ENCODE assay signal across 21 cellular contexts in genomic region chr1:18676431-18676830, GRCh38. TPM values are rescaled to one million over a fixed set of nuclear protein-coding genes. Genes with fewer than 3 reads are reported as not detected.
DNase-seq lines count a peak whose midpoint lies in the region; ATAC-seq and TF ChIP-seq lines count a peak whose summit lies in the region.
"Had no signal": no experiment of that assay in that cellular context is flagged by ENCODE, and none has a peak within 500 bp of the region (broad histone marks: within the 10 kb centered on the region; RNA-seq: fewer than 3 reads in every experiment).

No MANE protein-coding gene starts in this region.

- H3K9me3 Mint-ChIP-seq in activated naive CD4-positive, alpha-beta T cell treated with anti-CD3 and anti-CD28 coated beads for 36 hours: no peaks in the 10 kb centered on the region

- peak overlapping the region; percentile 87 for H3K27ac ChIP-seq in SK-N-MC
- H3K27ac ChIP-seq in osteoblast (ENCODE audit: low read depth, low read length): no peak overlapping the region
- H3K27ac ChIP-seq: SJCRH30 had no signal

- no peaks in the 10 kb centered on the region for H4K20me1 ChIP-seq in osteoblast (ENCODE audit: insufficient read depth, low read length)

- peaks cover 13% of the 10 kb centered on the region for H3K4me1 Mint-ChIP-seq in activated naive CD4-positive, alpha-beta T cell treated with anti-CD3 and anti-CD28 coated beads for 36 hours (ENCODE audit: low read depth)
- no peaks in the 10 kb centered on the region for H3K4me1 Mint-ChIP-seq in T-helper 17 cell
- H3K4me1 Mint-ChIP-seq: CD4-positive, alpha-beta memory T cell had no signal

- H3K27ac Mint-ChIP-seq in activated naive CD4-positive, alpha-beta T cell treated with anti-CD3 and anti-CD28 coated beads for 36 hours: no peak overlapping the region
- H3K27ac Mint-ChIP-seq in T-helper 17 cell: no peak overlapping the region
- H3K27ac Mint-ChIP-seq: CD4-positive, alpha-beta memory T cell had no signal

- H3K4me2 ChIP-seq in osteoblast (ENCODE audit: insufficient read depth, low read length): no peak overlapping the region

- H3K4me3 Mint-ChIP-seq in activated naive CD4-positive, alpha-beta T cell treated with anti-CD3 and anti-CD28 coated beads for 36 hours: no peak overlapping the region
- H3K4me3 Mint-ChIP-seq in T-helper 17 cell: no peak overlapping the region
- H3K4me3 Mint-ChIP-seq: CD4-positive, alpha-beta memory T cell had no signal

- no peak overlapping the region for H2AFZ ChIP-seq in osteoblast (ENCODE audit: low read length)

- H3K79me2 ChIP-seq in osteoblast (ENCODE audit: insufficient read depth, low read length): no peaks in the 10 kb centered on the region

- H3K36me3 ChIP-seq in SK-N-MC (ENCODE audit: insufficient read depth, low read length): peaks cover 8% of the 10 kb centered on the region; the same call in 1 of the 2 replicates
- no peaks in the 10 kb centered on the region for H3K36me3 ChIP-seq in osteoblast (ENCODE audit: insufficient read depth, low read length)
- H3K36me3 ChIP-seq: SJCRH30 had no signal

- no peaks in the 10 kb centered on the region for H3K4me1 ChIP-seq in osteoblast (ENCODE audit: insufficient read depth, low read length)
- H3K4me1 ChIP-seq: SJCRH30 had no signal

- no peaks in the 10 kb centered on the region for H3K36me3 Mint-ChIP-seq in activated naive CD4-positive, alpha-beta T cell treated with anti-CD3 and anti-CD28 coated beads for 36 hours (ENCODE audit: low read depth)
- H3K36me3 Mint-ChIP-seq in T-helper 17 cell (ENCODE audit: low read depth): no peaks in the 10 kb centered on the region
- H3K36me3 Mint-ChIP-seq: CD4-positive, alpha-beta memory T cell had no signal

- peak overlapping the region; percentile 62 for H3K9ac ChIP-seq in SK-N-MC (ENCODE audit: insufficient read length)

- CTCF ChIA-PET in activated naive CD4-positive, alpha-beta T cell treated with anti-CD3 and anti-CD28 coated beads for 36 hours (lab: Charles Lee): interaction anchor here (0.8 to 1.2 kb wide), 2 partner anchors 31 to 79 kb away, joined by 3 to 4 read pairs; no protein-coding TSS in a partner anchor

- no peaks in the 10 kb centered on the region for H3K9me3 ChIP-seq in SK-N-MC (ENCODE audit: low read depth, low read length)
- H3K9me3 ChIP-seq in osteoblast (ENCODE audit: low read depth, low read length): no peaks in the 10 kb centered on the region
- no peaks in the 10 kb centered on the region for H3K9me3 ChIP-seq in T-helper 17 cell (ENCODE audit: control insufficient read depth, low read length, poor library complexity, severe bottlenecking)
- H3K9me3 ChIP-seq: SJCRH30 had no signal

- no peak for ATAC-seq in GM21576 (IDR thresholded peaks at IDR 0.05; ENCODE audit: unreplicated experiment)
- no peak for ATAC-seq in T-helper 17 cell

- H3K27me3 Mint-ChIP-seq in activated naive CD4-positive, alpha-beta T cell treated with anti-CD3 and anti-CD28 coated beads for 36 hours (ENCODE audit: low read depth): peaks cover 7% of the 10 kb centered on the region
- peaks cover 57% of the 10 kb centered on the region for H3K27me3 Mint-ChIP-seq in T-helper 17 cell

- TF ChIP-seq CTCF in osteoblast (IDR thresholded peaks at IDR 0.05; ENCODE audit: extremely low read depth, low read depth, low read length): no peak

- peaks cover 3% of the 10 kb centered on the region for H3K27me3 ChIP-seq in osteoblast (ENCODE audit: insufficient read depth, low read length)

- DNase-seq in activated naive CD4-positive, alpha-beta T cell treated with anti-CD3 and anti-CD28 coated beads for 36 hours: peak; percentile 42
- no peak for DNase-seq in activated naive CD4-positive, alpha-beta T cell treated with anti-CD3 and anti-CD28 coated beads, Interleukin-2, amount 50 U/mL, for 16 hours
- DNase-seq in SK-N-MC (ENCODE audit: low read depth, low spot score): peak; percentile 81
- DNase-seq in iPS-NIHi11 (ENCODE audit: low spot score): peak; percentile 41
- peak; percentile 65 for DNase-seq in osteoblast (ENCODE audit: insufficient read length, low spot score, missing footprints)
- DNase-seq in AG08396 (ENCODE audit: low spot score): no peak
- no peak for DNase-seq in T-helper 17 cell
- DNase-seq: AML-193; CD4-positive, alpha-beta memory T cell; HCEC 1CT; IMR-90; NCI-H1436 treated with DMSO at 0.1 percent for 48 hours; NCI-H2081 treated with DMSO at 0.1 percent for 48 hours; NCI-H226; NCI-H526 treated with DMSO at 0.1 percent for 48 hours; OCI-M1; RPMI8226 had no signal

- intact Hi-C loops in activated naive CD4-positive, alpha-beta T cell treated with anti-CD3 and anti-CD28 coated beads for 36 hours (cut with micrococcal nuclease): no loop called here

- peak overlapping the region; percentile 65 for H3K4me3 ChIP-seq in SK-N-MC
- no peak overlapping the region for H3K4me3 ChIP-seq in osteoblast (ENCODE audit: insufficient read depth, low read length)
- H3K4me3 ChIP-seq: SJCRH30 had no signal

RNA-seq across cellular contexts. Expression of gene PAX7, which starts 45.8 kb away (rescaled TPM):
- not detected for total RNA-seq in activated naive CD4-positive, alpha-beta T cell treated with anti-CD3 and anti-CD28 coated beads for 36 hours
- total RNA-seq in osteoblast (not detected in 2 replicates), T-helper 17 cell (not detected)
- total RNA-seq: A172; CD4-positive, alpha-beta memory T cell; IMR-90; LHCN-M2 had no signal

Comparison
In these comparisons a context has a peak if more than half of its experiments do, and no peak if none do; other contexts are left out.
1. DNase-seq: peak in activated naive CD4-positive, alpha-beta T cell treated with anti-CD3 and anti-CD28 coated beads for 36 hours (single experiment), SK-N-MC (single experiment), iPS-NIHi11 (single experiment) and osteoblast (single experiment); none in activated naive CD4-positive, alpha-beta T cell treated with anti-CD3 and anti-CD28 coated beads, Interleukin-2, amount 50 U/mL, for 16 hours (single experiment), AG08396 (single experiment) and T-helper 17 cell (0 of 3).